21 cellular contexts compared by ENCODE assay signal in genomic region chr21:44383216-44383615, GRCh38. TPM values are rescaled to one million over a fixed set of nuclear protein-coding genes. Genes with fewer than 3 reads are reported as not detected.
DNase-seq lines count a peak whose midpoint lies in the region; ATAC-seq, FAIRE-seq and TF ChIP-seq lines count a peak whose summit lies in the region.
"Had no signal": no experiment of that assay in that cellular context is flagged by ENCODE, and none has a peak within 500 bp of the region (broad histone marks: within the 10 kb centered on the region; RNA-seq: fewer than 3 reads in every experiment).

No MANE protein-coding gene starts in this region.

- H3K4me2 ChIP-seq in osteoblast (ENCODE audit: insufficient read depth, low read length), result no peak overlapping the region

- H3K9me3 ChIP-seq in kidney (ENCODE audit: control insufficient read depth in 1 of 2, low read length in 2 of 2) (peaks cover 7 to 31% of the 10 kb centered on the region in 2 donors), osteoblast (ENCODE audit: low read depth, low read length) (peaks cover 3% of the 10 kb centered on the region), upper lobe of right lung (peaks cover 21% of the 10 kb centered on the region), T-helper 17 cell (ENCODE audit: control insufficient read depth, low read length, poor library complexity, severe bottlenecking) (no peaks in the 10 kb centered on the region)
- H3K9me3 ChIP-seq: HAP-1 had no signal

- ATAC-seq in left lobe of liver (no peak), upper lobe of right lung (no peak), HG03460 (IDR thresholded peaks at IDR 0.05; ENCODE audit: unreplicated experiment) (no peak), T-helper 17 cell (no peak)

- H3K4me3 ChIP-seq in kidney (ENCODE audit: low read length in 2 of 2) (no peak overlapping the region), osteoblast (ENCODE audit: insufficient read depth, low read length) (no peak overlapping the region), upper lobe of right lung (no peak overlapping the region)
- H3K4me3 ChIP-seq: HAP-1 had no signal

- no peaks in the 10 kb centered on the region for H3K27me3 Mint-ChIP-seq in T-helper 17 cell
- H3K27me3 Mint-ChIP-seq: CD4-positive, alpha-beta memory T cell had no signal

- no peaks in the 10 kb centered on the region for H3K36me3 ChIP-seq in kidney (ENCODE audit: control insufficient read depth in 1 of 2, insufficient read depth in 2 of 2, low read length in 2 of 2)
- no peaks in the 10 kb centered on the region for H3K36me3 ChIP-seq in osteoblast (ENCODE audit: insufficient read depth, low read length)
- no peaks in the 10 kb centered on the region for H3K36me3 ChIP-seq in upper lobe of right lung
- H3K36me3 ChIP-seq: HAP-1 had no signal

- no peak for TF ChIP-seq CTCF in kidney (IDR thresholded peaks at IDR 0.05; ENCODE audit: borderline replicate concordance, extremely low read depth, insufficient read depth)
- no peak for TF ChIP-seq CTCF in osteoblast (IDR thresholded peaks at IDR 0.05; ENCODE audit: extremely low read depth, low read depth, low read length)
- TF ChIP-seq CTCF in upper lobe of right lung (IDR thresholded peaks at IDR 0.05), result no peak

- intact Hi-C loops in kidney (cut with DNase I), result no loop called here
- intact Hi-C loops in upper lobe of right lung (cut with DNase I), result no loop called here

- no peak overlapping the region for H3K27ac Mint-ChIP-seq in T-helper 17 cell
- H3K27ac Mint-ChIP-seq: CD4-positive, alpha-beta memory T cell had no signal

- no peak overlapping the region for H3K4me3 Mint-ChIP-seq in T-helper 17 cell
- H3K4me3 Mint-ChIP-seq: CD4-positive, alpha-beta memory T cell had no signal

- H2AFZ ChIP-seq in osteoblast (ENCODE audit: low read length), result no peak overlapping the region

- H3K36me3 Mint-ChIP-seq in T-helper 17 cell (ENCODE audit: low read depth), result peaks cover 17% of the 10 kb centered on the region

- H3K4me1 Mint-ChIP-seq in T-helper 17 cell, result peaks cover 4% of the 10 kb centered on the region
- H3K4me1 Mint-ChIP-seq: CD4-positive, alpha-beta memory T cell had no signal

- FAIRE-seq in kidney (lab: Jason Lieb, UNC), result no peak
- FAIRE-seq: GM12892, H54 had no signal

- no peaks in the 10 kb centered on the region for H3K79me2 ChIP-seq in osteoblast (ENCODE audit: insufficient read depth, low read length)

- no peak overlapping the region for H3K9ac ChIP-seq in kidney (ENCODE audit: low read length in 2 of 2)

- DNase-seq in kidney, result peak; percentile 10
- DNase-seq in left lobe of liver (ENCODE audit: low spot score), result peak; percentile 37
- peak; percentile 51 for DNase-seq in osteoblast (ENCODE audit: insufficient read length, low spot score, missing footprints)
- DNase-seq in upper lobe of right lung, result peak; percentile 29
- no peak for DNase-seq in T-helper 17 cell
- no peak for DNase-seq in HCEC 1CT
- DNase-seq in NCI-H748 treated with DMSO at 0.1 percent for 48 hours (lab: John Stamatoyannopoulos, UW), result no peak
- DNase-seq: C1 segment of cervical spinal cord; Calu3; CD4-positive, alpha-beta memory T cell; COR-L47; DMS53; DMS79 treated with DMSO at 0.1 percent for 48 hours; GF-D8; GOT3 had no signal

- peaks cover 7% of the 10 kb centered on the region for H3K27me3 ChIP-seq in osteoblast (ENCODE audit: insufficient read depth, low read length)
- no peaks in the 10 kb centered on the region for H3K27me3 ChIP-seq in upper lobe of right lung

- no peak overlapping the region for H3K27ac ChIP-seq in kidney (ENCODE audit: low read depth in 2 of 2, low read length in 2 of 2)
- no peak overlapping the region for H3K27ac ChIP-seq in osteoblast (ENCODE audit: low read depth, low read length)
- H3K27ac ChIP-seq in upper lobe of right lung, result no peak overlapping the region

- H4K20me1 ChIP-seq in osteoblast (ENCODE audit: insufficient read depth, low read length), result no peaks in the 10 kb centered on the region

- H3K4me1 ChIP-seq in kidney (ENCODE audit: control insufficient read depth in 1 of 2, insufficient read depth in 1 of 2, low read depth in 1 of 2, low read length in 2 of 2) (no peaks in the 10 kb centered on the region), osteoblast (ENCODE audit: insufficient read depth, low read length) (no peaks in the 10 kb centered on the region), upper lobe of right lung (no peaks in the 10 kb centered on the region)
- H3K4me1 ChIP-seq: HAP-1 had no signal

RNA-seq across cellular contexts. Expression of gene TRPM2, which starts 29.8 kb away (rescaled TPM):
- 11.5 TPM for total RNA-seq in kidney
- polyA plus RNA-seq in kidney (ENCODE audit: insufficient read depth, low read depth, low replicate concordance), result 2.0 TPM
- total RNA-seq in left lobe of liver, result 1.4 TPM
- under 0.01 and 0.36 TPM in 2 replicates for total RNA-seq in osteoblast
- 10.0 TPM for total RNA-seq in upper lobe of right lung
- total RNA-seq in T-helper 17 cell, result 10 to 100 TPM in 1 of 2 donors, 1 to 10 TPM in 1; 2.7 to 26.1 TPM
- total RNA-seq: Calu3, G401 had no signal
- polyA plus RNA-seq: BJ had no signal

RNA-seq across cellular contexts. Expression of gene CFAP410, which starts 44.0 kb away (rescaled TPM):
- total RNA-seq in kidney, result 23.3 TPM
- 45.3 TPM for polyA plus RNA-seq in kidney (ENCODE audit: insufficient read depth, low read depth, low replicate concordance)
- 13.9 TPM for total RNA-seq in left lobe of liver
- total RNA-seq in osteoblast, result 14.5 and 15.0 TPM in 2 replicates
- 25.4 TPM for total RNA-seq in upper lobe of right lung
- 10 to 100 TPM; 48.0 to 54.2 TPM for total RNA-seq in T-helper 17 cell

Comparison
In these comparisons a context has a peak if more than half of its experiments do, and no peak if none do; other contexts are left out.
1. DNase-seq: peak in kidney (single experiment), left lobe of liver (single experiment), osteoblast (single experiment) and upper lobe of right lung (single experiment); none in T-helper 17 cell (0 of 3), HCEC 1CT (single experiment) and NCI-H748 treated with DMSO at 0.1 percent for 48 hours (single experiment).